Comparison of ENCODE assay signal across 39 cellular contexts in genomic region chr1:38277646-38278045, GRCh38.
"Had no signal": no experiment of that assay in that cellular context is flagged by ENCODE, and none has a peak within 500 bp of the region (broad histone marks: within the 10 kb centered on the region; RNA-seq: fewer than 3 reads in every experiment).

No MANE protein-coding gene starts in this region.

- H3K27ac ChIP-seq: adrenal gland, ascending aorta, body of pancreas, brain microvascular endothelial cell, breast epithelium, cardiac muscle cell had no signal

- H3K27ac Mint-ChIP-seq: activated naive CD4-positive, alpha-beta T cell treated with anti-CD3 and anti-CD28 coated beads, Interleukin-2, amount 50 U/mL, for 24 hours; activated naive CD4-positive, alpha-beta T cell treated with anti-CD3 and anti-CD28 coated beads, Interleukin-2, amount 50 U/mL, for 72 hours; activated naive CD8-positive, alpha-beta T cell; activated naive CD8-positive, alpha-beta T cell treated with anti-CD3 and anti-CD28 coated beads for 36 hours; activated naive CD8-positive, alpha-beta T cell treated with anti-CD3 and anti-CD28 coated beads, Interleukin-2, amount 10 ng/mL, durations not matched to agents 7 days and 5 days; activated naive CD8-positive, alpha-beta T cell treated with anti-CD3 and anti-CD28 coated beads, Interleukin-2, amount 50 U/mL, for 24 hours; activated T-cell treated with anti-CD3 and anti-CD28 coated beads, Interleukin-2, amount 50 U/mL, for 24 hours; activated T-cell treated with anti-CD3 and anti-CD28 coated beads, Interleukin-2, amount 50 U/mL, for 72 hours; activated T-helper 1 cell treated with anti-CD3 and anti-CD28 coated beads, Interleukin-12 subunit alpha, Interleukin-12 subunit beta, Interleukin-2, Interleukin-4 antibody, amounts not matched to agents 30 ng/mL and 10 ng/mL and 1 ng/mL, durations not matched to agents 14 hours and 24 hours and 36 hours; activated T-helper 17 cell treated with anti-CD3 and anti-CD28 coated beads, Interleukin-2, amount 50 U/mL, for 72 hours; activated T-helper 2 cell treated with anti-CD3 and anti-CD28 coated beads, Interferon-gamma antibody, Interleukin-2, Interleukin-4, amounts not matched to agents 10 μg/mL and 5 μg/mL and 100 μg/mL, durations not matched to agents 14 hours and 24 hours and 36 hours; brain had no signal

- H3K27me3 Mint-ChIP-seq: brain had no signal

- H3K9me3 ChIP-seq: adrenal gland had no signal

- H3K4me1 ChIP-seq: ascending aorta, body of pancreas, breast epithelium had no signal

- DNase-seq: activated effector memory CD4-positive, alpha-beta T cell treated with anti-CD3 and anti-CD28 coated beads, Interleukin-2, amount 50 U/mL, for 16 hours; activated effector memory CD4-positive, alpha-beta T cell treated with Interleukin-2 at 50 U/mL for 16 hours; activated gamma-delta T cell; activated gamma-delta T cell treated with Interleukin-2 at 50 U/mL for 16 hours; activated naive CD4-positive, alpha-beta T cell; activated naive CD4-positive, alpha-beta T cell treated with anti-CD3 and anti-CD28 coated beads, Interleukin-2, amount 50 U/mL, for 16 hours; activated naive CD4-positive, alpha-beta T cell treated with Interleukin-2 at 50 U/mL for 16 hours; activated naive CD8-positive, alpha-beta T cell treated with anti-CD3 and anti-CD28 coated beads for 36 hours; activated naive CD8-positive, alpha-beta T cell treated with anti-CD3 and anti-CD28 coated beads, Interleukin-2, amount 10 ng/mL, durations not matched to agents 7 days and 5 days; activated naive CD8-positive, alpha-beta T cell treated with anti-CD3 and anti-CD28 coated beads, Interleukin-2, amount 50 U/mL, for 24 hours; activated T-cell treated with anti-CD3 and anti-CD28 coated beads for 4 hours; activated T-cell treated with anti-CD3 and anti-CD28 coated beads, Interleukin-2, amount 50 U/mL, for 1 hour; activated T-cell treated with anti-CD3 and anti-CD28 coated beads, Interleukin-2, amount 50 U/mL, for 24 hours; activated T-cell treated with anti-CD3 and anti-CD28 coated beads, Interleukin-2, amount 50 U/mL, for 4 hours; activated T-cell treated with anti-CD3 and anti-CD28 coated beads, Interleukin-2, amount 50 U/mL, for 48 hours; activated T-cell treated with anti-CD3 and anti-CD28 coated beads, Interleukin-2, amount 50 U/mL, for 72 hours; adrenal gland; amniotic stem cell; amygdala; anterior cingulate cortex; aorta; body of pancreas; brain microvascular endothelial cell; caudate nucleus; central memory CD4-positive, alpha-beta T cell; cerebellar nuclear complex had no signal

- H3K27me3 ChIP-seq: adrenal gland, ascending aorta, body of pancreas, breast epithelium, cardiac muscle cell had no signal

- H3K4me3 ChIP-seq: adrenal gland, ascending aorta, body of pancreas, breast epithelium, cardiac muscle cell had no signal

- H3K36me3 ChIP-seq: adrenal gland, ascending aorta, brain microvascular endothelial cell, breast epithelium, cardiac muscle cell had no signal

- H3K36me3 Mint-ChIP-seq: activated naive CD4-positive, alpha-beta T cell treated with anti-CD3 and anti-CD28 coated beads, Interleukin-2, amount 50 U/mL, for 24 hours; activated naive CD8-positive, alpha-beta T cell; activated naive CD8-positive, alpha-beta T cell treated with anti-CD3 and anti-CD28 coated beads for 36 hours had no signal

- H3K4me3 Mint-ChIP-seq: activated naive CD4-positive, alpha-beta T cell treated with anti-CD3 and anti-CD28 coated beads, Interleukin-2, amount 50 U/mL, for 24 hours; activated naive CD8-positive, alpha-beta T cell; activated naive CD8-positive, alpha-beta T cell treated with anti-CD3 and anti-CD28 coated beads for 36 hours; activated naive CD8-positive, alpha-beta T cell treated with anti-CD3 and anti-CD28 coated beads, Interleukin-2, amount 10 ng/mL, durations not matched to agents 7 days and 5 days; activated naive CD8-positive, alpha-beta T cell treated with anti-CD3 and anti-CD28 coated beads, Interleukin-2, amount 50 U/mL, for 24 hours; activated T-cell treated with anti-CD3 and anti-CD28 coated beads, Interleukin-2, amount 50 U/mL, for 24 hours; activated T-cell treated with anti-CD3 and anti-CD28 coated beads, Interleukin-2, amount 50 U/mL, for 4 hours; activated T-cell treated with anti-CD3 and anti-CD28 coated beads, Interleukin-2, amount 50 U/mL, for 72 hours; activated T-helper 1 cell treated with anti-CD3 and anti-CD28 coated beads, Interleukin-12 subunit alpha, Interleukin-12 subunit beta, Interleukin-2, Interleukin-4 antibody, amounts not matched to agents 30 ng/mL and 10 ng/mL and 1 ng/mL, durations not matched to agents 14 hours and 24 hours and 36 hours; activated T-helper 17 cell treated with anti-CD3 and anti-CD28 coated beads, Interleukin-2, amount 50 U/mL, for 72 hours; brain; central memory CD8-positive, alpha-beta T cell had no signal

- H3K4me1 Mint-ChIP-seq: activated naive CD4-positive, alpha-beta T cell treated with anti-CD3 and anti-CD28 coated beads, Interleukin-2, amount 50 U/mL, for 24 hours; activated naive CD8-positive, alpha-beta T cell treated with anti-CD3 and anti-CD28 coated beads for 36 hours; activated naive CD8-positive, alpha-beta T cell treated with anti-CD3 and anti-CD28 coated beads, Interleukin-2, amount 10 ng/mL, durations not matched to agents 7 days and 5 days; activated naive CD8-positive, alpha-beta T cell treated with anti-CD3 and anti-CD28 coated beads, Interleukin-2, amount 50 U/mL, for 24 hours; activated T-helper 17 cell treated with anti-CD3 and anti-CD28 coated beads, Interleukin-2, amount 50 U/mL, for 72 hours; central memory CD8-positive, alpha-beta T cell had no signal

- FAIRE-seq: astrocyte, bronchial epithelial cell had no signal
